26 cellular contexts compared by ENCODE assay signal in genomic region chr1:25073640-25074270, GRCh38.
"Had no signal": no experiment of that assay in that cellular context is flagged by ENCODE, and none has a peak within 500 bp of the region (broad histone marks: within the 10 kb centered on the region; RNA-seq: fewer than 3 reads in every experiment).

No MANE protein-coding gene starts in this region.

- H3K4me1 ChIP-seq: breast epithelium, heart left ventricle, right lobe of liver had no signal

- ATAC-seq: activated T-cell treated with anti-CD3 and anti-CD28 coated beads, Interleukin-2, amount 50 U/mL, for 72 hours; heart left ventricle; left lobe of liver; naive thymus-derived CD8-positive, alpha-beta T cell; right lobe of liver had no signal

- DNase-seq: activated CD4-positive, alpha-beta memory T cell treated with anti-CD3 and anti-CD28 coated beads for 36 hours; activated CD4-positive, alpha-beta T cell treated with anti-CD3 and anti-CD28 coated beads for 4 hours; activated effector memory CD4-positive, alpha-beta T cell treated with Interleukin-2 at 50 U/mL for 16 hours; activated naive CD4-positive, alpha-beta T cell treated with anti-CD3 and anti-CD28 coated beads for 36 hours; activated naive CD8-positive, alpha-beta T cell treated with anti-CD3 and anti-CD28 coated beads, Interleukin-2, amount 10 ng/mL, durations not matched to agents 7 days and 5 days; activated T-cell treated with anti-CD3 and anti-CD28 coated beads, Interleukin-2, amount 50 U/mL, for 72 hours; amniotic stem cell; cerebellar nuclear complex; heart left ventricle; naive thymus-derived CD8-positive, alpha-beta T cell; ovary; small intestine; stimulated activated CD4-positive, alpha-beta T cell treated with anti-CD3 and anti-CD28 coated beads, Interleukin-15, amount 100 ng/mL, for 24 hours; stimulated activated CD4-positive, alpha-beta T cell treated with anti-CD3 and anti-CD28 coated beads, Interleukin-2, amount 100 ng/mL, for 48 hours; stimulated activated CD8-positive, alpha-beta memory T cell treated with anti-CD3 and anti-CD28 coated beads, Interleukin-4, amount 100 ng/mL, for 48 hours; stimulated activated naive CD4-positive, alpha-beta T cell treated with Interleukin-2 at 50 U/mL for 16 hours; T-helper 9 cell had no signal

- H3K4me3 ChIP-seq: breast epithelium, coronary artery, heart left ventricle, lung, ovary, right lobe of liver, thoracic aorta had no signal

- H3K27me3 ChIP-seq: breast epithelium, heart left ventricle, neutrophil, ovary, right lobe of liver had no signal

- H3K36me3 ChIP-seq: breast epithelium, heart left ventricle, neutrophil, ovary, right lobe of liver, thoracic aorta had no signal

- H3K27ac Mint-ChIP-seq: activated CD4-positive, alpha-beta memory T cell treated with anti-CD3 and anti-CD28 coated beads for 36 hours; activated naive CD4-positive, alpha-beta T cell treated with anti-CD3 and anti-CD28 coated beads for 36 hours; activated naive CD8-positive, alpha-beta T cell treated with anti-CD3 and anti-CD28 coated beads, Interleukin-2, amount 10 ng/mL, durations not matched to agents 7 days and 5 days; activated T-cell treated with anti-CD3 and anti-CD28 coated beads, Interleukin-2, amount 50 U/mL, for 72 hours; type B pancreatic cell had no signal

- H3K27ac ChIP-seq: breast epithelium, coronary artery, epithelial cell of prostate, heart left ventricle, neutrophil, ovary, right lobe of liver, thoracic aorta had no signal

- H3K27me3 Mint-ChIP-seq: activated CD4-positive, alpha-beta memory T cell treated with anti-CD3 and anti-CD28 coated beads for 36 hours; activated naive CD8-positive, alpha-beta T cell treated with anti-CD3 and anti-CD28 coated beads, Interleukin-2, amount 10 ng/mL, durations not matched to agents 7 days and 5 days; naive thymus-derived CD8-positive, alpha-beta T cell; type B pancreatic cell had no signal

- H3K4me3 Mint-ChIP-seq: activated CD4-positive, alpha-beta memory T cell treated with anti-CD3 and anti-CD28 coated beads for 36 hours; activated naive CD4-positive, alpha-beta T cell treated with anti-CD3 and anti-CD28 coated beads for 36 hours; activated naive CD8-positive, alpha-beta T cell treated with anti-CD3 and anti-CD28 coated beads, Interleukin-2, amount 10 ng/mL, durations not matched to agents 7 days and 5 days; activated T-cell treated with anti-CD3 and anti-CD28 coated beads, Interleukin-2, amount 50 U/mL, for 72 hours; naive thymus-derived CD8-positive, alpha-beta T cell; type B pancreatic cell had no signal

- H3K36me3 Mint-ChIP-seq: type B pancreatic cell had no signal

- H3K9me3 ChIP-seq: breast epithelium, neutrophil, right lobe of liver, thoracic aorta had no signal

- H3K9me3 Mint-ChIP-seq: type B pancreatic cell had no signal
